ENCODE assay signal across 1 cellular context in the genomic region with DNA sequence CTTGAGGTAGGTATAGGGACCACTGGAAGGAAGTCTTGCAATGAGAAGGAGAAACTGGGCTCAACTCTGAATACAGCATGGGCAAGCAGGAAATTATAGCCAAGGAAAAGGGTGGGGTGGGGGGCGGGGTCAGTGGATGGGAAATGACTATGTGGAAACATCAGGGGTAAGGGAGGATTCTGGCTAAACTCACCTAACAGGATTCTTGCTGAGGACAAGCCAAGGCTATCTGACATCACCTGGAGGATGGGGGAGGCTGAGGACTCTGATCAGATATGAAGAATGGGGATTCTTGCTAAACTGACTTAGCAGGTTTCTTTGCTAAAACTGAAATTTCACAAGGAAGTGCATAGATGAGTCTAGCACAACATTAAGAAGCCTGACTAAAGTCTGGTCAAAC.
TF ChIP-seq lines count a peak whose summit lies in the region.

No MANE protein-coding gene starts in this region.

TF ChIP-seq in GM23338, 12 proteins besides CTCF, POLR2A, EP300 and RAD21 (continued from another document):
- TF ChIP-seq, protein P1, sequence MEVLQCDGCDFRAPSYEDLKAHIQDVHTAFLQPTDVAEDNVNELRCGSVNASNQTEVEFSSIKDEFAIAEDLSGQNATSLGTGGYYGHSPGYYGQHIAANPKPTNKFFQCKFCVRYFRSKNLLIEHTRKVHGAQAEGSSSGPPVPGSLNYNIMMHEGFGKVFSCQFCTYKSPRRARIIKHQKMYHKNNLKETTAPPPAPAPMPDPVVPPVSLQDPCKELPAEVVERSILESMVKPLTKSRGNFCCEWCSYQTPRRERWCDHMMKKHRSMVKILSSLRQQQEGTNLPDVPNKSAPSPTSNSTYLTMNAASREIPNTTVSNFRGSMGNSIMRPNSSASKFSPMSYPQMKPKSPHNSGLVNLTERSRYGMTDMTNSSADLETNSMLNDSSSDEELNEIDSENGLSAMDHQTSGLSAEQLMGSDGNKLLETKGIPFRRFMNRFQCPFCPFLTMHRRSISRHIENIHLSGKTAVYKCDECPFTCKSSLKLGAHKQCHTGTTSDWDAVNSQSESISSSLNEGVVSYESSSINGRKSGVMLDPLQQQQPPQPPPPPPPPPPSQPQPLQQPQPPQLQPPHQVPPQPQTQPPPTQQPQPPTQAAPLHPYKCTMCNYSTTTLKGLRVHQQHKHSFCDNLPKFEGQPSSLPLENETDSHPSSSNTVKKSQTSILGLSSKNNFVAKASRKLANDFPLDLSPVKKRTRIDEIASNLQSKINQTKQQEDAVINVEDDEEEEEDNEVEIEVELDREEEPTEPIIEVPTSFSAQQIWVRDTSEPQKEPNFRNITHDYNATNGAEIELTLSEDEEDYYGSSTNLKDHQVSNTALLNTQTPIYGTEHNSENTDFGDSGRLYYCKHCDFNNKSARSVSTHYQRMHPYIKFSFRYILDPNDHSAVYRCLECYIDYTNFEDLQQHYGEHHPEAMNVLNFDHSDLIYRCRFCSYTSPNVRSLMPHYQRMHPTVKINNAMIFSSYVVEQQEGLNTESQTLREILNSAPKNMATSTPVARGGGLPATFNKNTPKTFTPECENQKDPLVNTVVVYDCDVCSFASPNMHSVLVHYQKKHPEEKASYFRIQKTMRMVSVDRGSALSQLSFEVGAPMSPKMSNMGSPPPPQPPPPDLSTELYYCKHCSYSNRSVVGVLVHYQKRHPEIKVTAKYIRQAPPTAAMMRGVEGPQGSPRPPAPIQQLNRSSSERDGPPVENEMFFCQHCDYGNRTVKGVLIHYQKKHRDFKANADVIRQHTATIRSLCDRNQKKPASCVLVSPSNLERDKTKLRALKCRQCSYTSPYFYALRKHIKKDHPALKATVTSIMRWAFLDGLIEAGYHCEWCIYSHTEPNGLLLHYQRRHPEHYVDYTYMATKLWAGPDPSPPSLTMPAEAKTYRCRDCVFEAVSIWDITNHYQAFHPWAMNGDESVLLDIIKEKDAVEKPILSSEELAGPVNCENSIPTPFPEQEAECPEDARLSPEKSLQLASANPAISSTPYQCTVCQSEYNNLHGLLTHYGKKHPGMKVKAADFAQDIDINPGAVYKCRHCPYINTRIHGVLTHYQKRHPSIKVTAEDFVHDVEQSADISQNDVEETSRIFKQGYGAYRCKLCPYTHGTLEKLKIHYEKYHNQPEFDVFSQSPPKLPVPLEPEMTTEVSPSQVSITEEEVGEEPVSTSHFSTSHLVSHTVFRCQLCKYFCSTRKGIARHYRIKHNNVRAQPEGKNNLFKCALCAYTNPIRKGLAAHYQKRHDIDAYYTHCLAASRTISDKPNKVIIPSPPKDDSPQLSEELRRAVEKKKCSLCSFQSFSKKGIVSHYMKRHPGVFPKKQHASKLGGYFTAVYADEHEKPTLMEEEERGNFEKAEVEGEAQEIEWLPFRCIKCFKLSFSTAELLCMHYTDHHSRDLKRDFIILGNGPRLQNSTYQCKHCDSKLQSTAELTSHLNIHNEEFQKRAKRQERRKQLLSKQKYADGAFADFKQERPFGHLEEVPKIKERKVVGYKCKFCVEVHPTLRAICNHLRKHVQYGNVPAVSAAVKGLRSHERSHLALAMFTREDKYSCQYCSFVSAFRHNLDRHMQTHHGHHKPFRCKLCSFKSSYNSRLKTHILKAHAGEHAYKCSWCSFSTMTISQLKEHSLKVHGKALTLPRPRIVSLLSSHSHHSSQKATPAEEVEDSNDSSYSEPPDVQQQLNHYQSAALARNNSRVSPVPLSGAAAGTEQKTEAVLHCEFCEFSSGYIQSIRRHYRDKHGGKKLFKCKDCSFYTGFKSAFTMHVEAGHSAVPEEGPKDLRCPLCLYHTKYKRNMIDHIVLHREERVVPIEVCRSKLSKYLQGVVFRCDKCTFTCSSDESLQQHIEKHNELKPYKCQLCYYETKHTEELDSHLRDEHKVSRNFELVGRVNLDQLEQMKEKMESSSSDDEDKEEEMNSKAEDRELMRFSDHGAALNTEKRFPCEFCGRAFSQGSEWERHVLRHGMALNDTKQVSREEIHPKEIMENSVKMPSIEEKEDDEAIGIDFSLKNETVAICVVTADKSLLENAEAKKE (CRISPR knock-in tag; IDR thresholded peaks at IDR 0.05) = no peak
- no peak for TF ChIP-seq ZNF114 (CRISPR knock-in tag; IDR thresholded peaks at IDR 0.05)
- TF ChIP-seq JUNB (IDR thresholded peaks at IDR 0.05; ENCODE audit: unreplicated experiment) = no peak
